In genomic region chr3:63863150-63864007, GRCh38 we compare ENCODE assay signal across 1 cellular context.
TF ChIP-seq lines count a peak whose summit lies in the region.

Gene ATXN7, plus strand, starts transcription at chr3:63863867. Its CDS starts 48,732 bp downstream, at chr3:63912599.
Gene THOC7, minus strand, starts transcription at chr3:63863805. Its CDS starts 15 bp downstream, at chr3:63863790.

TF ChIP-seq in HepG2, 621 proteins besides CTCF, POLR2A, EP300 and RAD21 (continued from another document and continues in another):
- peak; percentile 62; the same call in 1 of the 2 replicates for TF ChIP-seq TAF1 (CRISPR knock-in tag; IDR thresholded peaks at IDR 0.05)
- 0 out of 2 replicates have a peak, but pooled peaks have one; percentile 47 for TF ChIP-seq ZFYVE20 (CRISPR knock-in tag; IDR thresholded peaks at IDR 0.05; ENCODE audit: borderline replicate concordance, low read depth)
- TF ChIP-seq YEATS4 (CRISPR knock-in tag; IDR thresholded peaks at IDR 0.05; ENCODE audit: borderline replicate concordance), result peak; percentile 48
- no peak for TF ChIP-seq ZNF251 (CRISPR knock-in tag; IDR thresholded peaks at IDR 0.05)
- 0 out of 2 replicates have a peak, but pooled peaks have one; percentile 72 for TF ChIP-seq IRF1 (CRISPR knock-in tag; IDR thresholded peaks at IDR 0.05; ENCODE audit: low read depth)
- no peak for TF ChIP-seq MAFF (IDR thresholded peaks at IDR 0.05; ENCODE audit: low read depth, low read length)
- TF ChIP-seq ZFY (CRISPR knock-in tag; IDR thresholded peaks at IDR 0.05), result peak; percentile 93
- TF ChIP-seq NFKBIZ (CRISPR knock-in tag; IDR thresholded peaks at IDR 0.05), result no peak
- no peak for TF ChIP-seq MATR3 (CRISPR knock-in tag; IDR thresholded peaks at IDR 0.05)
- TF ChIP-seq CBFB (CRISPR knock-in tag; IDR thresholded peaks at IDR 0.05), result no peak
- no peak for TF ChIP-seq MEF2D (CRISPR knock-in tag; IDR thresholded peaks at IDR 0.05)
- TF ChIP-seq MYC (CRISPR knock-in tag; IDR thresholded peaks at IDR 0.05; ENCODE audit: borderline replicate concordance), result peak; percentile 72
- no peak for TF ChIP-seq TOPORS (CRISPR knock-in tag; IDR thresholded peaks at IDR 0.05)
- no peak for TF ChIP-seq ZNF530 (CRISPR knock-in tag; IDR thresholded peaks at IDR 0.05; ENCODE audit: low read depth)
- no peak for TF ChIP-seq ZNF558 (CRISPR knock-in tag; IDR thresholded peaks at IDR 0.05; ENCODE audit: borderline replicate concordance)
- TF ChIP-seq TBX3 (IDR thresholded peaks at IDR 0.05; ENCODE audit: borderline replicate concordance), result no peak
- peak; percentile 23; the same call in 1 of the 2 replicates for TF ChIP-seq SALL2 (CRISPR knock-in tag; IDR thresholded peaks at IDR 0.05)
- 0 out of 2 replicates have a peak, but pooled peaks have one; percentile 26 for TF ChIP-seq DMAP1 (CRISPR knock-in tag; IDR thresholded peaks at IDR 0.05)
- TF ChIP-seq PBX3 (CRISPR knock-in tag; IDR thresholded peaks at IDR 0.05; ENCODE audit: borderline replicate concordance), result no peak
- no peak for TF ChIP-seq ZNF839 (CRISPR knock-in tag; IDR thresholded peaks at IDR 0.05; ENCODE audit: borderline replicate concordance)
- TF ChIP-seq TEAD3 (CRISPR knock-in tag; optimal IDR thresholded peaks at IDR 0.05; ENCODE audit: borderline replicate concordance), result no peak
- TF ChIP-seq RORA (CRISPR knock-in tag; IDR thresholded peaks at IDR 0.05), result no peak
- 0 out of 2 replicates have a peak, but pooled peaks have one; percentile 34 for TF ChIP-seq ISL2 (CRISPR knock-in tag; IDR thresholded peaks at IDR 0.05)
- no peak for TF ChIP-seq HNF1A (IDR thresholded peaks at IDR 0.05; ENCODE audit: low read depth)
- 0 out of 2 replicates have a peak, but pooled peaks have one; percentile 27 for TF ChIP-seq HNF1A (CRISPR knock-in tag; IDR thresholded peaks at IDR 0.05; ENCODE audit: borderline replicate concordance)
- no peak for TF ChIP-seq FOXA3 (CRISPR knock-in tag; IDR thresholded peaks at IDR 0.05)
- TF ChIP-seq GFI1 (CRISPR knock-in tag; IDR thresholded peaks at IDR 0.05; ENCODE audit: borderline replicate concordance), result peak; percentile 37; the same call in 1 of the 2 replicates
- TF ChIP-seq HNRNPL (IDR thresholded peaks at IDR 0.05; ENCODE audit: low read depth, low read length), result no peak
- TF ChIP-seq GLI4 (CRISPR knock-in tag; IDR thresholded peaks at IDR 0.05; ENCODE audit: borderline replicate concordance), result 0 out of 2 replicates have a peak, but pooled peaks have one; percentile 20
- TF ChIP-seq ZNF280B (CRISPR knock-in tag; IDR thresholded peaks at IDR 0.05; ENCODE audit: borderline replicate concordance), result 0 out of 2 replicates have a peak, but pooled peaks have one; percentile 35
- TF ChIP-seq DRAP1 (CRISPR knock-in tag; IDR thresholded peaks at IDR 0.05), result no peak
- no peak for TF ChIP-seq CSRNP1 (CRISPR knock-in tag; IDR thresholded peaks at IDR 0.05)
- no peak for TF ChIP-seq ZNF652 (CRISPR knock-in tag; IDR thresholded peaks at IDR 0.05; ENCODE audit: borderline replicate concordance, low read depth)
- peak; percentile 34 for TF ChIP-seq ZNF563 (CRISPR knock-in tag; IDR thresholded peaks at IDR 0.05)
- no peak for TF ChIP-seq FOSL1 (CRISPR knock-in tag; IDR thresholded peaks at IDR 0.05; ENCODE audit: borderline replicate concordance)
- TF ChIP-seq ZBTB46 (CRISPR knock-in tag; IDR thresholded peaks at IDR 0.05; ENCODE audit: borderline replicate concordance), result 0 out of 2 replicates have a peak, but pooled peaks have one; percentile 52
- TF ChIP-seq KLF6 (CRISPR knock-in tag; IDR thresholded peaks at IDR 0.05), result 0 out of 2 replicates have a peak, but pooled peaks have one; percentile 26
- no peak; the same call in 1 of the 2 replicates for TF ChIP-seq RNF219 (CRISPR knock-in tag; IDR thresholded peaks at IDR 0.05)
- TF ChIP-seq FOXC1 (CRISPR knock-in tag; IDR thresholded peaks at IDR 0.05; ENCODE audit: borderline replicate concordance), result no peak
- no peak for TF ChIP-seq LBX2 (CRISPR knock-in tag; IDR thresholded peaks at IDR 0.05; ENCODE audit: borderline replicate concordance)
- no peak for TF ChIP-seq HMG20B (CRISPR knock-in tag; conservative IDR thresholded peaks at IDR 0.05)
- TF ChIP-seq ZNF567 (CRISPR knock-in tag; IDR thresholded peaks at IDR 0.05; ENCODE audit: borderline replicate concordance), result no peak
- 0 out of 2 replicates have a peak, but pooled peaks have one; percentile 54 for TF ChIP-seq KMT2B (CRISPR knock-in tag; IDR thresholded peaks at IDR 0.05)
- no peak for TF ChIP-seq SNAPC5 (CRISPR knock-in tag; IDR thresholded peaks at IDR 0.05; ENCODE audit: borderline replicate concordance)
- TF ChIP-seq KDM3A (CRISPR knock-in tag; IDR thresholded peaks at IDR 0.05; ENCODE audit: low read depth), result peak; percentile 32; the same call in 1 of the 2 replicates
- TF ChIP-seq FOXJ3 (CRISPR knock-in tag; IDR thresholded peaks at IDR 0.05; ENCODE audit: borderline replicate concordance), result no peak
- TF ChIP-seq ZSCAN30 (CRISPR knock-in tag; IDR thresholded peaks at IDR 0.05), result 0 out of 2 replicates have a peak, but pooled peaks have one; percentile 60
- TF ChIP-seq HDAC1 (CRISPR knock-in tag; IDR thresholded peaks at IDR 0.05), result no peak
- no peak for TF ChIP-seq CBX2 (IDR thresholded peaks at IDR 0.05; ENCODE audit: low read depth, low read length)
- no peak for TF ChIP-seq CBX2 (CRISPR knock-in tag; IDR thresholded peaks at IDR 0.05; ENCODE audit: low read depth)
- TF ChIP-seq NAIF1 (CRISPR knock-in tag; IDR thresholded peaks at IDR 0.05; ENCODE audit: borderline replicate concordance), result no peak
- peak; percentile 46; the same call in 1 of the 2 replicates for TF ChIP-seq MYPOP (CRISPR knock-in tag; IDR thresholded peaks at IDR 0.05)
- no peak for TF ChIP-seq GPN1 (CRISPR knock-in tag; IDR thresholded peaks at IDR 0.05; ENCODE audit: borderline replicate concordance)
- TF ChIP-seq FOXA1 (IDR thresholded peaks at IDR 0.05), result no peak
- no peak for TF ChIP-seq FOXA1 (CRISPR knock-in tag; IDR thresholded peaks at IDR 0.05)
